In genomic region chr1:15038232-15039016, GRCh38 we compare ENCODE assay signal across 8 cellular contexts.
DNase-seq lines count a peak whose midpoint lies in the region; ATAC-seq and TF ChIP-seq lines count a peak whose summit lies in the region.

No MANE protein-coding gene starts in this region.

- no peak overlapping the region for H2BK15ac ChIP-seq in IMR-90 (ENCODE audit: low read depth, low read length)
- no peak overlapping the region for H2BK15ac ChIP-seq in mesendoderm (replicated peaks; ENCODE audit: low read depth)

- no peak overlapping the region for H2AK9ac ChIP-seq in IMR-90 (replicated peaks; ENCODE audit: low read depth, low read length, poor library complexity)

- no peak overlapping the region for H3K56ac ChIP-seq in IMR-90 (ENCODE audit: extremely low read depth, insufficient read depth, low read length)
- no peak overlapping the region for H3K56ac ChIP-seq in mesendoderm (ENCODE audit: low read length)

- H3K27ac ChIP-seq in IMR-90 (ENCODE audit: insufficient read depth, low read length) (no peak overlapping the region), WERI-Rb-1 (no peak overlapping the region), mesendoderm (ENCODE audit: low read depth, low read length) (no peak overlapping the region), dorsolateral prefrontal cortex (peak overlapping the region in 2 of 59 donors; percentile 5 to 6)

- no TSS peak for BruUV-seq in IMR-90 (replicated peaks; lab: Mats Ljungman, UMichigan)

- H3K23ac ChIP-seq in IMR-90 (ENCODE audit: low read depth, low read length) (no peak overlapping the region), mesendoderm (ENCODE audit: low read length) (no peak overlapping the region)

- no peaks in the 10 kb centered on the region for H3K9me3 ChIP-seq in IMR-90 (ENCODE audit: control insufficient read depth, insufficient read depth, low read length)
- H3K9me3 ChIP-seq in WERI-Rb-1 (ENCODE audit: severe bottlenecking): no peaks in the 10 kb centered on the region

- CTCF ChIA-PET in IMR-90 (lab: Yijun Ruan, JAX): no interaction called here

- H4K8ac ChIP-seq in IMR-90 (ENCODE audit: low read depth in 2 of 2, low read length in 2 of 2) (no peak overlapping the region), mesendoderm (ENCODE audit: low read depth, low read length) (no peak overlapping the region)

- TF ChIP-seq CTCF in IMR-90 (conservative IDR thresholded peaks at IDR 0.05; ENCODE audit: low read depth, low read length) (peak; percentile 38), WERI-Rb-1 (IDR thresholded peaks at IDR 0.05; ENCODE audit: low read depth, low read length) (peak; percentile 63), dorsolateral prefrontal cortex (IDR thresholded peaks at IDR 0.05 in 54 of 56, conservative IDR thresholded peaks at IDR 0.05 in 2 of 56; ENCODE audit: low read depth in 1 of 56, partially characterized antibody in 56 of 56) (no peak)

- no peak overlapping the region for H3K4me3 ChIP-seq in IMR-90 (ENCODE audit: insufficient read depth, low read depth, low read length)
- H3K4me3 ChIP-seq in WERI-Rb-1 (ENCODE audit: low read depth, low read length): no peak overlapping the region
- no peak overlapping the region for H3K4me3 ChIP-seq in mesendoderm (ENCODE audit: low read length)
- no peak overlapping the region for H3K4me3 ChIP-seq in dorsolateral prefrontal cortex

- no peak overlapping the region for H3K9ac ChIP-seq in IMR-90 (ENCODE audit: low read depth, low read length)
- H3K9ac ChIP-seq in mesendoderm (ENCODE audit: low read length): no peak overlapping the region

- H4K91ac ChIP-seq in IMR-90 (ENCODE audit: insufficient read depth, low read depth, low read length): no peak overlapping the region

- ATAC-seq in IMR-90 (ENCODE audit: low read depth): no peak

- dilution Hi-C loops in IMR-90 (cut with HindIII; ENCODE audit: low sequenced_read_pairs, unreplicated experiment): no loop called here

- H4K20me1 ChIP-seq in IMR-90 (ENCODE audit: insufficient read depth, low read length): peaks cover 11% of the 10 kb centered on the region

- WGBS in IMR-90 (ENCODE audit: extremely low coverage in 2 of 2, insufficient read length in 1 of 2), 2 experiments: 100% methylated on average over 1 of the region's 7 CpGs; no CpG with 5 or more reads in 1 of the 2 experiments
- WGBS in mesendoderm (ENCODE audit: extremely low coverage, insufficient coverage, low lambda C conversion rate): no CpG with 5 or more reads among the region's 7 CpGs

- H2BK20ac ChIP-seq in IMR-90 (ENCODE audit: low read depth, low read length): no peak overlapping the region

- peaks cover 2% of the 10 kb centered on the region; the same call in 1 of the 2 replicates for H3K4me1 ChIP-seq in IMR-90 (ENCODE audit: control insufficient read depth, insufficient read depth, low read length)
- no peaks in the 10 kb centered on the region for H3K4me1 ChIP-seq in mesendoderm (ENCODE audit: control insufficient read depth, low read depth, low read length)

- POLR2A ChIA-PET in IMR-90 (lab: Charles Lee; ENCODE audit: unreplicated experiment): interaction anchor here (0.7 kb wide), 1 partner anchor 472 kb away, joined by 9 read pairs; no protein-coding TSS in a partner anchor

- H3K27me3 ChIP-seq in IMR-90 (ENCODE audit: control insufficient read depth, insufficient read depth, low read length) (no peaks in the 10 kb centered on the region), WERI-Rb-1 (ENCODE audit: insufficient read depth, low read depth, severe bottlenecking) (no peaks in the 10 kb centered on the region), mesendoderm (ENCODE audit: insufficient read depth, low read length, poor library complexity) (no peaks in the 10 kb centered on the region), dorsolateral prefrontal cortex (no peaks in the 10 kb centered on the region)

- no peak overlapping the region for H3K14ac ChIP-seq in IMR-90 (replicated peaks; ENCODE audit: low read depth, low read length)

- no peak overlapping the region for H4K5ac ChIP-seq in IMR-90 (ENCODE audit: low read depth, low read length)
- H4K5ac ChIP-seq in mesendoderm (ENCODE audit: low read length): no peak overlapping the region

- H3K9me1 ChIP-seq in IMR-90 (ENCODE audit: insufficient read depth, low read length): peaks cover 3% of the 10 kb centered on the region; the same call in 1 of the 2 replicates

- 0 out of 2 replicates have a peak, but pooled peaks have one; percentile 19 for TF ChIP-seq RAD21 in IMR-90 (IDR thresholded peaks at IDR 0.05; ENCODE audit: low read length)

- H2AFZ ChIP-seq in IMR-90 (replicated peaks; ENCODE audit: low read length, poor library complexity): no peak overlapping the region

- H3K4ac ChIP-seq in IMR-90 (ENCODE audit: low read depth, low read length): no peak overlapping the region
- H3K4ac ChIP-seq in mesendoderm (ENCODE audit: low read depth, low read length): no peak overlapping the region

- DNase-seq in DMS153 treated with DMSO at 0.1 percent for 48 hours (lab: John Stamatoyannopoulos, UW; ENCODE audit: unreplicated experiment) (peak; percentile 8), DMS153 (lab: John Stamatoyannopoulos, UW) (no peak), IMR-90 (peak; percentile 33), WERI-Rb-1 (peak; percentile 36), mesendoderm (peak; percentile 79), cerebellar nuclear complex (lab: John Stamatoyannopoulos, UW) (no peak), dorsolateral prefrontal cortex (no peak), mucosa of gallbladder (ENCODE audit: low spot score) (no peak)

- H3K79me1 ChIP-seq in IMR-90 (ENCODE audit: low read depth in 1 of 2, low read length in 2 of 2): peaks cover 15 to 19% of the 10 kb centered on the region in 2 experiments
- H3K79me1 ChIP-seq in mesendoderm (ENCODE audit: low read length): no peaks in the 10 kb centered on the region

- in situ Hi-C loops in IMR-90 (cut with MboI; ENCODE audit: low sequenced_read_pairs): no loop called here

- intact Hi-C loops in IMR-90 (cut with micrococcal nuclease) (no loop called here), dorsolateral prefrontal cortex (cut with DNase I) (loop anchor here in 1 of 2 donors (10.0 kb wide), 1 partner anchor 924 kb away; no protein-coding TSS in a partner anchor)

- H3K18ac ChIP-seq in IMR-90 (ENCODE audit: low read depth, low read length) (no peak overlapping the region), mesendoderm (ENCODE audit: low read length) (no peak overlapping the region)

- H3K36me3 ChIP-seq in IMR-90 (ENCODE audit: control insufficient read depth, insufficient read depth, low read length) (peaks cover 6% of the 10 kb centered on the region), WERI-Rb-1 (no peaks in the 10 kb centered on the region), mesendoderm (ENCODE audit: control insufficient read depth, insufficient read depth, low read length) (no peaks in the 10 kb centered on the region)

- H2BK5ac ChIP-seq in IMR-90 (ENCODE audit: low read depth, low read length, poor library complexity, severe bottlenecking) (no peak overlapping the region), mesendoderm (ENCODE audit: low read length) (no peak overlapping the region)

- H2AK5ac ChIP-seq in IMR-90 (ENCODE audit: low read depth, low read length): no peak overlapping the region
- H2AK5ac ChIP-seq in mesendoderm (ENCODE audit: low read length): no peak overlapping the region

- TF ChIP-seq POLR2A in IMR-90 (IDR thresholded peaks at IDR 0.05; ENCODE audit: low read depth, low read length): no peak

- H3K4me2 ChIP-seq in IMR-90 (ENCODE audit: low read depth, low read length) (no peak overlapping the region), mesendoderm (ENCODE audit: low read length) (no peak overlapping the region)

- H3K79me2 ChIP-seq in mesendoderm (ENCODE audit: control insufficient read depth, insufficient read depth, low read length): no peaks in the 10 kb centered on the region

- H2BK120ac ChIP-seq in IMR-90 (ENCODE audit: low read depth, low read length) (no peak overlapping the region), mesendoderm (ENCODE audit: low read depth, low read length) (no peak overlapping the region)

TF ChIP-seq in IMR-90, 13 proteins besides CTCF, POLR2A, EP300 and RAD21:
- TF ChIP-seq MAFK (IDR thresholded peaks at IDR 0.05; ENCODE audit: low read depth, low read length) (no peak), CHD1 (IDR thresholded peaks at IDR 0.05; ENCODE audit: low read depth, low read length) (no peak), CEBPB (IDR thresholded peaks at IDR 0.05; ENCODE audit: low read depth, low read length) (peak; percentile 56), FOS (IDR thresholded peaks at IDR 0.05; ENCODE audit: low read depth, low read length) (no peak), MAZ (IDR thresholded peaks at IDR 0.05; ENCODE audit: borderline replicate concordance, low read depth, low read length) (no peak), SMC3 (IDR thresholded peaks at IDR 0.05; ENCODE audit: low read depth, low read length) (no peak), NFE2L2 (IDR thresholded peaks at IDR 0.05; ENCODE audit: low read depth, low read length) (no peak), MXI1 (IDR thresholded peaks at IDR 0.05; ENCODE audit: borderline replicate concordance, low read depth, low read length) (no peak)
TF ChIP-seq in IMR-90: peak in this region for 1.

Comparison
In these comparisons a context has a peak if more than half of its experiments do, and no peak if none do; other contexts are left out.
1. DNase-seq: peak in DMS153 treated with DMSO at 0.1 percent for 48 hours (single experiment), IMR-90 (single experiment), WERI-Rb-1 (single experiment) and mesendoderm (single experiment); none in DMS153 (single experiment), cerebellar nuclear complex (0 of 2), dorsolateral prefrontal cortex (0 of 10) and mucosa of gallbladder (single experiment).
2. CTCF ChIP-seq: peak in IMR-90 (single experiment) and WERI-Rb-1 (single experiment); none in dorsolateral prefrontal cortex (0 of 56).